ENCODE assay signal across 13 cellular contexts in genomic region chr6:4804095-4804494, GRCh38. TPM values are rescaled to one million over a fixed set of nuclear protein-coding genes. Genes with fewer than 3 reads are reported as not detected.
A peak's percentile ranks its signal among the peaks of the same experiment; 100 is the strongest.
DNase-seq lines count a peak whose midpoint lies in the region; ATAC-seq and TF ChIP-seq lines count a peak whose summit lies in the region.
"Had no signal": no experiment of that assay in that cellular context is flagged by ENCODE, and none has a peak within 500 bp of the region (broad histone marks: within the 10 kb centered on the region; RNA-seq: fewer than 3 reads in every experiment).

No MANE protein-coding gene starts in this region.

- peaks cover 38% of the 10 kb centered on the region for H3K4me1 ChIP-seq in upper lobe of right lung
- no peaks in the 10 kb centered on the region for H3K4me1 ChIP-seq in aorta (ENCODE audit: control insufficient read depth in 1 of 2, insufficient read depth in 2 of 2, low read length in 2 of 2)

- peak; percentile 23 for DNase-seq in stimulated activated CD4-positive, alpha-beta T cell treated with anti-CD3 and anti-CD28 coated beads, Interleukin-1b, Interleukin-23, amount 100 ng/mL, for 48 hours
- DNase-seq in stimulated activated CD4-positive, alpha-beta T cell treated with anti-CD3 and anti-CD28 coated beads, Interleukin-12 subunit alpha, Interleukin-12 subunit beta, amount 100 ng/mL, for 4 hours = no peak
- no peak for DNase-seq in activated B cell treated with CpG ODN at 0.5 μM for 24 hours
- peak; percentile 99 for DNase-seq in foreskin melanocyte
- no peak for DNase-seq in upper lobe of right lung
- DNase-seq in T-helper 2 cell = no peak
- DNase-seq in aorta = no peak
- no peak for DNase-seq in activated CD4-positive, alpha-beta T cell treated with anti-CD3 and anti-CD28 coated beads for 4 hours

- H3K36me3 ChIP-seq in upper lobe of right lung = no peaks in the 10 kb centered on the region
- H3K36me3 ChIP-seq in aorta (ENCODE audit: control insufficient read depth in 1 of 2, insufficient read depth in 2 of 2, low read length in 1 of 2) = no peaks in the 10 kb centered on the region
- H3K36me3 ChIP-seq: neural progenitor cell, suprapubic skin had no signal

- H3K27ac ChIP-seq in upper lobe of right lung = no peak overlapping the region
- no peak overlapping the region for H3K27ac ChIP-seq in aorta (ENCODE audit: low read depth in 1 of 2, low read length in 2 of 2)
- H3K27ac ChIP-seq: C4-2B, neural progenitor cell, suprapubic skin had no signal

- WGBS in aorta, 2 donors = 96 to 98% methylated on average over 6 of the region's 6 CpGs

- no peaks in the 10 kb centered on the region for H3K27me3 Mint-ChIP-seq in activated B cell treated with CpG ODN at 0.5 μM for 24 hours

- no peaks in the 10 kb centered on the region for H3K27me3 ChIP-seq in upper lobe of right lung
- no peaks in the 10 kb centered on the region for H3K27me3 ChIP-seq in aorta (ENCODE audit: control insufficient read depth in 1 of 2, insufficient read depth in 2 of 2, low read length in 1 of 2)
- H3K27me3 ChIP-seq: neural progenitor cell, suprapubic skin had no signal

- H3K9me3 ChIP-seq in upper lobe of right lung (peaks cover 5% of the 10 kb centered on the region), aorta (ENCODE audit: control insufficient read depth, low read length) (no peaks in the 10 kb centered on the region)

- H3K4me1 Mint-ChIP-seq in activated B cell treated with CpG ODN at 0.5 μM for 24 hours = peaks cover 68% of the 10 kb centered on the region

- intact Hi-C loops in activated B cell treated with CpG ODN at 0.5 μM for 24 hours (cut with micrococcal nuclease) (loop anchor here (5.0 kb wide), 1 partner anchor 522 kb away; no protein-coding TSS in a partner anchor), upper lobe of right lung (cut with DNase I) (no loop called here), aorta (cut with DNase I) (no loop called here)

- no peak overlapping the region for H3K4me3 Mint-ChIP-seq in activated B cell treated with CpG ODN at 0.5 μM for 24 hours
- H3K4me3 Mint-ChIP-seq: neural progenitor cell; T-helper 2 cell treated with Interferon-gamma antibody and Interleukin-4, amounts not matched to agents 5 μg/mL and 100 μg/mL, for 36 hours had no signal

- TF ChIP-seq CTCF in activated B cell treated with CpG ODN at 0.5 μM for 24 hours (IDR thresholded peaks at IDR 0.05) = no peak
- TF ChIP-seq CTCF in upper lobe of right lung (IDR thresholded peaks at IDR 0.05) = no peak

- POLR2A ChIA-PET in activated B cell treated with CpG ODN at 0.5 μM for 24 hours (lab: Charles Lee) = interaction anchor here (0.6 kb wide), 1 partner anchor 362 kb away, joined by 10 read pairs; no protein-coding TSS in a partner anchor

- peak overlapping the region; percentile 12 for H3K27ac Mint-ChIP-seq in activated B cell treated with CpG ODN at 0.5 μM for 24 hours
- H3K27ac Mint-ChIP-seq: neural progenitor cell; T-helper 2 cell treated with Interferon-gamma antibody and Interleukin-4, amounts not matched to agents 5 μg/mL and 100 μg/mL, for 36 hours had no signal

- ATAC-seq in activated B cell treated with CpG ODN at 0.5 μM for 24 hours (ENCODE audit: low read depth) (no peak), upper lobe of right lung (peak; percentile 61), aorta (ENCODE audit: low FRiP score) (no peak)
- ATAC-seq: GM12878 had no signal

- CTCF ChIA-PET in activated B cell treated with CpG ODN at 0.5 μM for 24 hours (lab: Charles Lee) = interaction anchor here (0.7 kb wide), 1 partner anchor 753 kb away, joined by 3 read pairs; no protein-coding TSS in a partner anchor

- H3K4me3 ChIP-seq in upper lobe of right lung = no peak overlapping the region
- no peak overlapping the region for H3K4me3 ChIP-seq in aorta (ENCODE audit: low read length in 2 of 2)
- H3K4me3 ChIP-seq: GM12878, neural progenitor cell, suprapubic skin had no signal

- H3K9me3 Mint-ChIP-seq in activated B cell treated with CpG ODN at 0.5 μM for 24 hours = no peaks in the 10 kb centered on the region

- H3K36me3 Mint-ChIP-seq in activated B cell treated with CpG ODN at 0.5 μM for 24 hours (ENCODE audit: low read depth) = peaks cover 8% of the 10 kb centered on the region

RNA-seq across cellular contexts. Expression of gene CDYL, which starts 27.9 kb away (rescaled TPM):
- total RNA-seq in activated B cell treated with CpG ODN at 0.5 μM for 24 hours (47.5 and 49.8 TPM in 2 replicates), upper lobe of right lung (40.8 TPM), aorta (10 to 100 TPM; 42.9 to 44.2 TPM)
- 1 to 10 TPM; 9.6 to 9.9 TPM for polyA plus RNA-seq in aorta

Comparison
In these comparisons a context has a peak if more than half of its experiments do, and no peak if none do; other contexts are left out.
1. DNase-seq: peak in stimulated activated CD4-positive, alpha-beta T cell treated with anti-CD3 and anti-CD28 coated beads, Interleukin-1b, Interleukin-23, amount 100 ng/mL, for 48 hours (single experiment) and foreskin melanocyte (single experiment); none in stimulated activated CD4-positive, alpha-beta T cell treated with anti-CD3 and anti-CD28 coated beads, Interleukin-12 subunit alpha, Interleukin-12 subunit beta, amount 100 ng/mL, for 4 hours (single experiment), activated B cell treated with CpG ODN at 0.5 μM for 24 hours (single experiment), upper lobe of right lung (single experiment), T-helper 2 cell (0 of 5), aorta (0 of 2) and activated CD4-positive, alpha-beta T cell treated with anti-CD3 and anti-CD28 coated beads for 4 hours (0 of 2).